ENCODE assay signal across 8 cellular contexts in genomic region chr6:27018401-27018800, GRCh38.
A peak's percentile ranks its signal among the peaks of the same experiment; 100 is the strongest.
DNase-seq lines count a peak whose midpoint lies in the region; ATAC-seq, FAIRE-seq and TF ChIP-seq lines count a peak whose summit lies in the region.
"Not testable (repeated sequence)": the region's sequence is repeated elsewhere in the genome, so short reads cannot be mapped to it uniquely, and the experiment has no call there.

No MANE protein-coding gene starts in this region.

- H4K8ac ChIP-seq in H1 (ENCODE audit: extremely low read depth, insufficient read depth, low read length) = not testable (repeated sequence)

- H3K56ac ChIP-seq in H1 (replicated peaks; ENCODE audit: insufficient read length, low read depth, low read length) = not testable (repeated sequence)

- FAIRE-seq in A549 (lab: Jason Lieb, UNC); H1 (lab: Jason Lieb, UNC): not testable (repeated sequence)

- H3K9me2 ChIP-seq in GM23338 (ENCODE audit: insufficient read depth) = not testable (repeated sequence)

- peaks cover 35% of the 10 kb centered on the region; the same call in 2 of the 3 replicates for H3K9me3 Mint-ChIP-seq in GM23338
- H3K9me3 Mint-ChIP-seq in WTC11 = peaks cover 36% of the 10 kb centered on the region
- H3K9me3 Mint-ChIP-seq in mesothelial cell of epicardium = peaks cover 35% of the 10 kb centered on the region
- peaks cover 19% of the 10 kb centered on the region for H3K9me3 Mint-ChIP-seq in progenitor cell of endocrine pancreas (ENCODE audit: low read depth)

- CTCF ChIA-PET in A549 (lab: Yijun Ruan, JAX); WTC11 (lab: Charles Lee); H1 (lab: Charles Lee; ENCODE audit: partially characterized antibody): not testable (repeated sequence)

- H3K27ac ChIP-seq in A549; GM23338 (ENCODE audit: low read depth); H1 (ENCODE audit: low read depth, low read length): not testable (repeated sequence)

- DNase-seq in A549 (ENCODE audit: low read depth in 1 of 2, low spot score in 1 of 2); GM23338 (ENCODE audit: low spot score); NT2/D1 (ENCODE audit: low read depth, low spot score); WTC11 (ENCODE audit: low spot score); H1 (ENCODE audit: low read depth in 1 of 2, low spot score in 2 of 2); mesothelial cell of epicardium (ENCODE audit: low spot score in 2 of 2, unreplicated experiment in 2 of 2); progenitor cell of endocrine pancreas (ENCODE audit: low spot score, unreplicated experiment): not testable (repeated sequence)
- DNase-seq in NCI-H1417 (lab: John Stamatoyannopoulos, UW) = peak in 2 of 3 experiments; percentile 4 to 50

- H3K9me3 ChIP-seq in A549; H1 (ENCODE audit: insufficient read depth in 2 of 2, low read depth in 1 of 2, low read length in 1 of 2): not testable (repeated sequence)
- H3K9me3 ChIP-seq in NT2/D1 (ENCODE audit: insufficient read depth, low read length) = peaks cover 22% of the 10 kb centered on the region

- not testable (repeated sequence) for H3K4me3 ChIP-seq in A549
- H3K4me3 ChIP-seq in GM23338 (peak overlapping the region; percentile 84), NT2/D1 (ENCODE audit: insufficient read length, low read depth) (peak overlapping the region; percentile 77), H1 (ENCODE audit: extremely low read depth in 1 of 4, insufficient read depth in 2 of 4, low read depth in 3 of 4, low read length in 4 of 4) (peak overlapping the region in 2 of 4 experiments; percentile 85 to 90; a peak in 3 of 8 replicates)

- TF ChIP-seq CTCF in A549 (IDR thresholded peaks at IDR 0.05); GM23338 (conservative IDR thresholded peaks at IDR 0.05; ENCODE audit: low read depth in 2 of 2); WTC11 (IDR thresholded peaks at IDR 0.05); H1 (IDR thresholded peaks at IDR 0.05; ENCODE audit: control extremely low read depth in 1 of 3, insufficient read depth in 1 of 3, low read depth in 1 of 3, low read length in 3 of 3); mesothelial cell of epicardium (IDR thresholded peaks at IDR 0.05; ENCODE audit: unreplicated experiment); progenitor cell of endocrine pancreas (IDR thresholded peaks at IDR 0.05; ENCODE audit: unreplicated experiment): not testable (repeated sequence)

- H3K4me1 Mint-ChIP-seq in GM23338 (peaks cover 18% of the 10 kb centered on the region), WTC11 (peaks cover 18% of the 10 kb centered on the region), mesothelial cell of epicardium (peaks cover 14% of the 10 kb centered on the region), progenitor cell of endocrine pancreas (ENCODE audit: low read depth) (peaks cover 16% of the 10 kb centered on the region)

- H3K4me1 ChIP-seq in A549; GM23338 (ENCODE audit: insufficient read depth); NT2/D1 (ENCODE audit: insufficient read depth, insufficient read length); H1 (replicated peaks in 1 of 4; ENCODE audit: control insufficient read depth in 3 of 4, insufficient read depth in 4 of 4, low read length in 3 of 4): not testable (repeated sequence)

- H3K4me2 ChIP-seq in A549 (peak overlapping the region; percentile 95), GM23338 (peak overlapping the region; percentile 87), H1 (ENCODE audit: insufficient read depth in 1 of 2, low read depth in 2 of 2, low read length in 2 of 2) (peak overlapping the region; percentile 73 to 84)

- TF ChIP-seq EP300 in A549 (IDR thresholded peaks at IDR 0.05); H1 (IDR thresholded peaks at IDR 0.05; ENCODE audit: borderline replicate concordance in 1 of 2, low read depth in 2 of 2, low read length in 2 of 2): not testable (repeated sequence)

- peak overlapping the region; percentile 85 for H3K4me3 Mint-ChIP-seq in GM23338
- H3K4me3 Mint-ChIP-seq in WTC11 = peak overlapping the region; percentile 93
- peak overlapping the region; percentile 94 for H3K4me3 Mint-ChIP-seq in mesothelial cell of epicardium
- H3K4me3 Mint-ChIP-seq in progenitor cell of endocrine pancreas (ENCODE audit: low read depth) = peak overlapping the region; percentile 93

- H2BK20ac ChIP-seq in H1 (ENCODE audit: low read length) = not testable (repeated sequence)

- not testable (repeated sequence) for H3K4ac ChIP-seq in H1 (replicated peaks; ENCODE audit: insufficient read length, low read depth, low read length)

- H3K36me3 Mint-ChIP-seq in GM23338 (ENCODE audit: low read depth) (peaks cover 27% of the 10 kb centered on the region; the same call in 2 of the 3 replicates), WTC11 (peaks cover 29% of the 10 kb centered on the region), mesothelial cell of epicardium (peaks cover 22% of the 10 kb centered on the region), progenitor cell of endocrine pancreas (ENCODE audit: insufficient read depth) (peaks cover 24% of the 10 kb centered on the region)

- not testable (repeated sequence) for H3K14ac ChIP-seq in H1 (ENCODE audit: insufficient read length)

- H3K79me1 ChIP-seq in H1 (ENCODE audit: low read depth, low read length) = not testable (repeated sequence)

- WGBS in A549 (ENCODE audit: missing lambda C conversion rate) = 95% methylated on average over 6 of the region's 6 CpGs
- 86% methylated on average over 6 of the region's 6 CpGs; no CpG with 5 or more reads in 1 of the 2 experiments for WGBS in H1 (ENCODE audit: extremely low coverage in 1 of 2, insufficient coverage in 1 of 2, insufficient read length in 1 of 2, insufficient replicate concordance in 2 of 2, low coverage in 1 of 2, low lambda C conversion rate in 2 of 2, missing lambda C conversion rate in 1 of 2), 2 experiments

- H4K5ac ChIP-seq in H1 (ENCODE audit: insufficient read length, low read depth, low read length) = not testable (repeated sequence)

- TF ChIP-seq POLR2A in A549 (IDR thresholded peaks at IDR 0.05; ENCODE audit: low read length); H1 (IDR thresholded peaks at IDR 0.05; ENCODE audit: control extremely low read depth in 1 of 2, low read depth in 2 of 2, low read length in 2 of 2): not testable (repeated sequence)

- H3F3A ChIP-seq in GM23338 (replicated peaks; ENCODE audit: low read depth) = not testable (repeated sequence)

- not testable (repeated sequence) for H3K23ac ChIP-seq in H1 (ENCODE audit: insufficient read length)

- POLR2A ChIA-PET in A549 (lab: Yijun Ruan, JAX); WTC11 (lab: Charles Lee); H1 (lab: Charles Lee; ENCODE audit: partially characterized antibody): not testable (repeated sequence)

- not testable (repeated sequence) for H2AFZ ChIP-seq in GM23338; H1 (ENCODE audit: low read length)

- ATAC-seq in A549, GM23338, WTC11: not testable (repeated sequence)

- not testable (repeated sequence) for H3K18ac ChIP-seq in H1 (ENCODE audit: extremely low read depth, low read length)

- H2BK120ac ChIP-seq in H1 (replicated peaks; ENCODE audit: low read depth, low read length) = not testable (repeated sequence)

- not testable (repeated sequence) for H2BK15ac ChIP-seq in H1 (ENCODE audit: low read length)

- H3K79me2 ChIP-seq in GM23338 (replicated peaks; ENCODE audit: insufficient read depth) (peaks cover 54% of the 10 kb centered on the region), H1 (ENCODE audit: control insufficient read depth in 1 of 2, insufficient read depth in 2 of 2, low read length in 2 of 2) (peaks cover 0 to 36% of the 10 kb centered on the region in 2 experiments; a peak in 2 of 4 replicates)

- H3K23me2 ChIP-seq in H1 (ENCODE audit: low read depth, low read length) = not testable (repeated sequence)

- H4K91ac ChIP-seq in H1 (replicated peaks; ENCODE audit: insufficient read length, low read length) = not testable (repeated sequence)

- not testable (repeated sequence) for H3K27me3 ChIP-seq in GM23338 (ENCODE audit: insufficient read depth); NT2/D1 (ENCODE audit: insufficient read depth, insufficient read length); H1 (replicated peaks in 1 of 4; ENCODE audit: control insufficient read depth in 3 of 4, extremely low read depth in 1 of 4, insufficient read depth in 3 of 4, low read length in 3 of 4)

- H2AK5ac ChIP-seq in H1 (ENCODE audit: low read depth, low read length) = not testable (repeated sequence)

- not testable (repeated sequence) for H2BK12ac ChIP-seq in H1 (ENCODE audit: low read depth, low read length)

- H4K20me1 ChIP-seq in GM23338 (replicated peaks; ENCODE audit: insufficient read depth); H1 (replicated peaks in 1 of 2; ENCODE audit: control insufficient read depth in 1 of 2, insufficient read depth in 2 of 2, low read length in 2 of 2): not testable (repeated sequence)

- not testable (repeated sequence) for H3K36me3 ChIP-seq in GM23338 (ENCODE audit: insufficient read depth); NT2/D1 (ENCODE audit: insufficient read depth, insufficient read length, low read length); H1 (ENCODE audit: control insufficient read depth in 2 of 4, insufficient read depth in 4 of 4, low read length in 3 of 4)

- H3K9ac ChIP-seq in NT2/D1 (ENCODE audit: insufficient read length, low read depth); H1 (replicated peaks in 1 of 4; ENCODE audit: extremely low read depth in 1 of 4, low read depth in 3 of 4, low read length in 3 of 4): not testable (repeated sequence)

- not testable (repeated sequence) for H3K27me3 Mint-ChIP-seq in GM23338 (ENCODE audit: insufficient read depth, low read depth, poor library complexity); WTC11 (ENCODE audit: low read depth); mesothelial cell of epicardium (ENCODE audit: low read depth); progenitor cell of endocrine pancreas

- not testable (repeated sequence) for H3K27ac Mint-ChIP-seq in GM23338, WTC11, mesothelial cell of epicardium
- H3K27ac Mint-ChIP-seq in progenitor cell of endocrine pancreas = peak overlapping the region; percentile 62

- not testable (repeated sequence) for H2BK5ac ChIP-seq in H1 (ENCODE audit: low read depth, low read length)

- not testable (repeated sequence) for TF ChIP-seq RAD21 in A549 (conservative IDR thresholded peaks at IDR 0.05 in 1 of 2, IDR thresholded peaks at IDR 0.05 in 1 of 2); H1 (IDR thresholded peaks at IDR 0.05 in 1 of 2, conservative IDR thresholded peaks at IDR 0.05 in 1 of 2; ENCODE audit: low read depth in 2 of 2, low read length in 2 of 2)
